ENCODE assay signal across 14 cellular contexts in genomic region chr7:152136623-152137022, GRCh38.
DNase-seq lines count a peak whose midpoint lies in the region; ATAC-seq and TF ChIP-seq lines count a peak whose summit lies in the region.
"Had no signal": no experiment of that assay in that cellular context is flagged by ENCODE, and none has a peak within 500 bp of the region (broad histone marks: within the 10 kb centered on the region; RNA-seq: fewer than 3 reads in every experiment).

No MANE protein-coding gene starts in this region.

- no peak overlapping the region for H3K4me3 Mint-ChIP-seq in activated naive CD4-positive, alpha-beta T cell treated with anti-CD3 and anti-CD28 coated beads, Interleukin-2, amount 50 U/mL, for 24 hours
- H3K4me3 Mint-ChIP-seq in naive thymus-derived CD4-positive, alpha-beta T cell: peak overlapping the region in 1 of 10 donors; percentile 18
- H3K4me3 Mint-ChIP-seq: activated naive CD4-positive, alpha-beta T cell treated with anti-CD3 and anti-CD28 coated beads for 36 hours had no signal

- no peak overlapping the region for H3K27ac ChIP-seq in fibroblast of lung (ENCODE audit: insufficient read depth, low read length)
- H3K27ac ChIP-seq in naive thymus-derived CD4-positive, alpha-beta T cell (ENCODE audit: low read depth, low read length): no peak overlapping the region
- H3K27ac ChIP-seq in vagina: peak overlapping the region; percentile 45
- H3K27ac ChIP-seq: PC-9, tibial artery had no signal

- TF ChIP-seq POLR2A in vagina (IDR thresholded peaks at IDR 0.05): no peak

- no peaks in the 10 kb centered on the region for H4K20me1 ChIP-seq in fibroblast of lung (ENCODE audit: control insufficient read depth, extremely low read depth, insufficient read depth, low read length)

- H3K4me3 ChIP-seq in fibroblast of lung (replicated peaks in 1 of 4; ENCODE audit: control extremely low read depth in 1 of 4, insufficient read depth in 1 of 4, low read depth in 3 of 4, low read length in 4 of 4) (no peak overlapping the region), vagina (no peak overlapping the region)
- H3K4me3 ChIP-seq in naive thymus-derived CD4-positive, alpha-beta T cell (ENCODE audit: low read length): no peak overlapping the region
- H3K4me3 ChIP-seq: PC-9, tibial artery had no signal

- CTCF ChIA-PET in naive thymus-derived CD4-positive, alpha-beta T cell (lab: Charles Lee): no interaction called here

- no peaks in the 10 kb centered on the region for H3K27me3 Mint-ChIP-seq in activated naive CD4-positive, alpha-beta T cell treated with anti-CD3 and anti-CD28 coated beads, Interleukin-2, amount 50 U/mL, for 24 hours
- H3K27me3 Mint-ChIP-seq in naive thymus-derived CD4-positive, alpha-beta T cell: no peaks in the 10 kb centered on the region

- no peak overlapping the region for H2AFZ ChIP-seq in fibroblast of lung (ENCODE audit: low read length)
- H2AFZ ChIP-seq: PC-9 had no signal

- H3K36me3 ChIP-seq in fibroblast of lung (ENCODE audit: control insufficient read depth, insufficient read depth, low read length) (peaks cover 21% of the 10 kb centered on the region), vagina (peaks cover 10 to 36% of the 10 kb centered on the region in 2 donors)
- H3K36me3 ChIP-seq in naive thymus-derived CD4-positive, alpha-beta T cell (ENCODE audit: control insufficient read depth in 2 of 3, insufficient read depth in 3 of 3, low read length in 3 of 3): peaks cover 6 to 75% (median 11%) of the 10 kb centered on the region in 3 experiments

- no peak overlapping the region for H3K9ac ChIP-seq in fibroblast of lung (ENCODE audit: insufficient read depth, low read length)

- intact Hi-C loops in naive thymus-derived CD4-positive, alpha-beta T cell (cut with micrococcal nuclease): no loop called here
- intact Hi-C loops in vagina (cut with DNase I): no loop called here

- TF ChIP-seq CTCF in fibroblast of lung (conservative IDR thresholded peaks at IDR 0.05 in 1 of 2, IDR thresholded peaks at IDR 0.05 in 1 of 2; ENCODE audit: low read depth in 1 of 2, low read length in 2 of 2) (no peak), vagina (IDR thresholded peaks at IDR 0.05) (no peak)

- H3K79me2 ChIP-seq in fibroblast of lung (ENCODE audit: control insufficient read depth, insufficient read depth, low read length): no peaks in the 10 kb centered on the region

- H3K9me3 ChIP-seq in fibroblast of lung (ENCODE audit: control insufficient read depth, insufficient read depth, low read depth, low read length) (no peaks in the 10 kb centered on the region), vagina (no peaks in the 10 kb centered on the region)
- no peaks in the 10 kb centered on the region for H3K9me3 ChIP-seq in naive thymus-derived CD4-positive, alpha-beta T cell (ENCODE audit: control insufficient read depth in 2 of 3, low read length in 3 of 3)
- H3K9me3 ChIP-seq: tibial artery had no signal

- H3K4me1 Mint-ChIP-seq in activated naive CD4-positive, alpha-beta T cell treated with anti-CD3 and anti-CD28 coated beads, Interleukin-2, amount 50 U/mL, for 24 hours: peaks cover 7% of the 10 kb centered on the region
- peaks cover 0 to 11% (median 8%) of the 10 kb centered on the region in 7 donors for H3K4me1 Mint-ChIP-seq in naive thymus-derived CD4-positive, alpha-beta T cell

- H3K27ac Mint-ChIP-seq in activated naive CD4-positive, alpha-beta T cell treated with anti-CD3 and anti-CD28 coated beads, Interleukin-2, amount 50 U/mL, for 24 hours: peak overlapping the region; percentile 15
- H3K27ac Mint-ChIP-seq in naive thymus-derived CD4-positive, alpha-beta T cell: peak overlapping the region in 7 of 9 donors; percentile 8 to 83 (median 53)
- H3K27ac Mint-ChIP-seq: activated naive CD4-positive, alpha-beta T cell treated with anti-CD3 and anti-CD28 coated beads for 36 hours had no signal

- H3K27me3 ChIP-seq in fibroblast of lung (ENCODE audit: control insufficient read depth, insufficient read depth, low read length) (no peaks in the 10 kb centered on the region), vagina (no peaks in the 10 kb centered on the region)
- no peaks in the 10 kb centered on the region for H3K27me3 ChIP-seq in naive thymus-derived CD4-positive, alpha-beta T cell (ENCODE audit: control insufficient read depth in 2 of 2, insufficient read depth in 2 of 2, low read length in 2 of 2)
- H3K27me3 ChIP-seq: tibial artery had no signal

- no peak for ATAC-seq in naive thymus-derived CD4-positive, alpha-beta T cell
- ATAC-seq in GM18870 (IDR thresholded peaks at IDR 0.05; ENCODE audit: unreplicated experiment): no peak
- ATAC-seq: esophagus mucosa had no signal

- POLR2A ChIA-PET in naive thymus-derived CD4-positive, alpha-beta T cell (lab: Charles Lee): interaction anchor here (1.0 kb wide), 1 partner anchor 260 kb away, joined by 3 read pairs; the partner anchor contains the start of gene PRKAG2

- peaks cover 11% of the 10 kb centered on the region for H3K36me3 Mint-ChIP-seq in activated naive CD4-positive, alpha-beta T cell treated with anti-CD3 and anti-CD28 coated beads, Interleukin-2, amount 50 U/mL, for 24 hours
- H3K36me3 Mint-ChIP-seq in naive thymus-derived CD4-positive, alpha-beta T cell: peaks cover 8 to 56% (median 19%) of the 10 kb centered on the region in 5 donors

- no peak overlapping the region for H3K4me2 ChIP-seq in fibroblast of lung (ENCODE audit: extremely low read depth, insufficient read depth, low read length)
- H3K4me2 ChIP-seq: PC-9 had no signal

- H3K9me3 Mint-ChIP-seq in activated naive CD4-positive, alpha-beta T cell treated with anti-CD3 and anti-CD28 coated beads, Interleukin-2, amount 50 U/mL, for 24 hours: no peaks in the 10 kb centered on the region
- H3K9me3 Mint-ChIP-seq in naive thymus-derived CD4-positive, alpha-beta T cell: peaks cover 0 to 3% (median 0%) of the 10 kb centered on the region in 11 donors
- H3K9me3 Mint-ChIP-seq: activated naive CD4-positive, alpha-beta T cell treated with anti-CD3 and anti-CD28 coated beads for 36 hours had no signal

- no peaks in the 10 kb centered on the region for H3K4me1 ChIP-seq in fibroblast of lung (ENCODE audit: control insufficient read depth, extremely low read depth, insufficient read depth, low read length)
- H3K4me1 ChIP-seq in naive thymus-derived CD4-positive, alpha-beta T cell (ENCODE audit: control insufficient read depth in 2 of 2, insufficient read depth in 2 of 2, low read length in 2 of 2): no peaks in the 10 kb centered on the region
- peaks cover 16% of the 10 kb centered on the region for H3K4me1 ChIP-seq in vagina

- no peak for DNase-seq in activated naive CD4-positive, alpha-beta T cell treated with Interleukin-2 at 50 U/mL for 16 hours
- DNase-seq in fibroblast of lung (ENCODE audit: low read depth in 2 of 2) (peak; percentile 7 to 72), vagina (ENCODE audit: extremely low spot score in 2 of 2) (no peak), NCI-H524 (lab: John Stamatoyannopoulos, UW) (no peak), DMS 273 treated with DMSO at 0.1 percent for 48 hours (lab: John Stamatoyannopoulos, UW) (no peak)
- no peak for DNase-seq in naive thymus-derived CD4-positive, alpha-beta T cell
- DNase-seq: activated naive CD4-positive, alpha-beta T cell treated with anti-CD3 and anti-CD28 coated beads for 36 hours; NCI-H187 treated with DMSO at 0.1 percent for 48 hours; PC-9; stimulated activated CD4-positive, alpha-beta T cell treated with anti-CD3 and anti-CD28 coated beads, Interleukin-2, amount 100 ng/mL, for 48 hours; tibial artery had no signal

Comparison
In these comparisons a context has a peak if more than half of its experiments do, and no peak if none do; other contexts are left out.
1. DNase-seq: peak in fibroblast of lung (2 of 2); none in activated naive CD4-positive, alpha-beta T cell treated with Interleukin-2 at 50 U/mL for 16 hours (single experiment), naive thymus-derived CD4-positive, alpha-beta T cell (0 of 9), vagina (0 of 2), NCI-H524 (0 of 2) and DMS 273 treated with DMSO at 0.1 percent for 48 hours (single experiment).